In the genomic region with DNA sequence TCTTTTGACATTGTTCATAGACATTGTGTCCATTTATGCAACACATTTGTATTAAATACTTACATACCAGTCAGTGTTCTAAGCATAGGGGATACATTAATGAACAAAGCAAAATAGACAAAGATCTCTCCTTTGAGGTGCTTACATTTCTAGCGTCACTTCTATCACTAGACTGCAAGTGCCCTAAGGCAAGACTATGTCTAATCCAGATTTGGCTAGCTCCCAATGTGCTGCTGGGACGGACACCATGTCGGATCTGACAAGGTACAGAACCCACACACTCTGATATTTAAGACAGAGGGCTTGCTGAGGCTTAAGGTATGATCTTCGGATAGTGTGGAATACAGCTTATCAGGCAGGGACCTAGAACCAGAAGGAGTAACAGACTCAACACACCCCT, we compare ENCODE assay signal across 18 cellular contexts. TPM values are rescaled to one million over a fixed set of nuclear protein-coding genes. Genes with fewer than 3 reads are reported as not detected.
DNase-seq lines count a peak whose midpoint lies in the region; FAIRE-seq and TF ChIP-seq lines count a peak whose summit lies in the region.
"Had no signal": no experiment of that assay in that cellular context is flagged by ENCODE, and none has a peak within 500 bp of the region (broad histone marks: within the 10 kb centered on the region; RNA-seq: fewer than 3 reads in every experiment).

No MANE protein-coding gene starts in this region.

- H3K36me3 Mint-ChIP-seq in astrocyte (ENCODE audit: low read depth, unreplicated experiment) (peaks cover 5% of the 10 kb centered on the region), neural crest cell (ENCODE audit: low read depth) (peaks cover 34% of the 10 kb centered on the region)
- H3K36me3 Mint-ChIP-seq: CD8-positive, alpha-beta memory T cell had no signal

- H3K9me3 ChIP-seq in mammary epithelial cell (replicated peaks; ENCODE audit: insufficient read depth, low read length) (peaks cover 13% of the 10 kb centered on the region), breast epithelium (peaks cover 0 to 34% of the 10 kb centered on the region in 2 donors), astrocyte (ENCODE audit: insufficient read depth, low read depth, low read length) (peaks cover 5% of the 10 kb centered on the region)

- no peaks in the 10 kb centered on the region for H3K27me3 Mint-ChIP-seq in astrocyte (ENCODE audit: low read depth, unreplicated experiment)
- no peaks in the 10 kb centered on the region for H3K27me3 Mint-ChIP-seq in neural crest cell (ENCODE audit: low read depth)
- H3K27me3 Mint-ChIP-seq: CD8-positive, alpha-beta memory T cell had no signal

- dilution Hi-C loops in mammary epithelial cell (cut with HindIII; ENCODE audit: low sequenced_read_pairs) = no loop called here

- H3K36me3 ChIP-seq in mammary epithelial cell (ENCODE audit: insufficient read depth, low read length) = no peaks in the 10 kb centered on the region
- H3K36me3 ChIP-seq in breast epithelium = no peaks in the 10 kb centered on the region
- H3K36me3 ChIP-seq in astrocyte (ENCODE audit: insufficient read depth, low read length) = no peaks in the 10 kb centered on the region

- H3K4me2 ChIP-seq in mammary epithelial cell (ENCODE audit: insufficient read depth, low read depth, low read length) (peak overlapping the region; percentile 31), astrocyte (ENCODE audit: low read length) (no peak overlapping the region)
- H3K4me2 ChIP-seq: BLaER1 had no signal

- H3K27ac Mint-ChIP-seq in astrocyte (ENCODE audit: unreplicated experiment) = peak overlapping the region; percentile 29
- H3K27ac Mint-ChIP-seq in neural crest cell (ENCODE audit: unreplicated experiment) = peak overlapping the region; percentile 98
- H3K27ac Mint-ChIP-seq: CD8-positive, alpha-beta memory T cell had no signal

- CTCF ChIA-PET in mammary epithelial cell (lab: Charles Lee; ENCODE audit: low non-redundant PET) = no interaction called here

- H3K4me1 Mint-ChIP-seq in astrocyte (ENCODE audit: low read depth, unreplicated experiment) (peaks cover 29% of the 10 kb centered on the region), neural crest cell (peaks cover 16% of the 10 kb centered on the region)
- H3K4me1 Mint-ChIP-seq: CD8-positive, alpha-beta memory T cell had no signal

- in situ Hi-C loops in mammary epithelial cell (cut with MboI; ENCODE audit: low sequenced_read_pairs in 2 of 2) = no loop called here
- in situ Hi-C loops in KBM-7 (cut with MboI; ENCODE audit: low pct_unique_long_range_greater_than_20kb, low sequenced_read_pairs) = no loop called here

- H3K9me3 Mint-ChIP-seq in astrocyte (ENCODE audit: unreplicated experiment) (peaks cover 14% of the 10 kb centered on the region), neural crest cell (peaks cover 15% of the 10 kb centered on the region)

- H3K4me3 ChIP-seq in mammary epithelial cell (replicated peaks in 1 of 3; ENCODE audit: insufficient read depth in 1 of 3, low read depth in 2 of 3, low read length in 3 of 3) = no peak overlapping the region
- H3K4me3 ChIP-seq in breast epithelium = no peak overlapping the region
- no peak overlapping the region for H3K4me3 ChIP-seq in astrocyte (ENCODE audit: insufficient read depth, low read depth, low read length)
- H3K4me3 ChIP-seq: BLaER1, GM12878, GM23248 had no signal

- H4K20me1 ChIP-seq in mammary epithelial cell (ENCODE audit: insufficient read depth, low read length) (no peaks in the 10 kb centered on the region), astrocyte (ENCODE audit: insufficient read depth, low read length) (no peaks in the 10 kb centered on the region)
- H4K20me1 ChIP-seq: BLaER1 had no signal

- H3K27me3 ChIP-seq in mammary epithelial cell (ENCODE audit: insufficient read depth, low read length) (no peaks in the 10 kb centered on the region), breast epithelium (no peaks in the 10 kb centered on the region), astrocyte (ENCODE audit: insufficient read depth, low read length) (no peaks in the 10 kb centered on the region)
- H3K27me3 ChIP-seq: BLaER1 had no signal

- no peak for TF ChIP-seq POLR2A in breast epithelium (IDR thresholded peaks at IDR 0.05)

- DNase-seq in mammary epithelial cell (no peak), breast epithelium (ENCODE audit: low spot score in 2 of 2) (no peak), astrocyte (ENCODE audit: low read depth) (no peak), neural crest cell (ENCODE audit: low read depth, low spot score) (no peak), urothelium cell line (ENCODE audit: low spot score) (no peak), T-helper 9 cell (no peak), KBM-7 (no peak), DMS 273 treated with DMSO at 0.1 percent for 48 hours (lab: John Stamatoyannopoulos, UW) (no peak)
- DNase-seq: Caco-2; CD8-positive, alpha-beta memory T cell; DMS53; GM23248 had no signal

- H3K79me2 ChIP-seq in mammary epithelial cell (ENCODE audit: insufficient read depth, low read length) (peaks cover 11% of the 10 kb centered on the region), astrocyte (ENCODE audit: insufficient read depth, low read length) (peaks cover 56% of the 10 kb centered on the region)

- H3K9ac ChIP-seq in mammary epithelial cell (ENCODE audit: insufficient read depth, low read length) = no peak overlapping the region
- no peak overlapping the region for H3K9ac ChIP-seq in astrocyte (ENCODE audit: low read length)
- H3K9ac ChIP-seq: BLaER1, GM23248 had no signal

- H3K4me1 ChIP-seq in mammary epithelial cell (ENCODE audit: insufficient read depth, low read length) = peaks cover 6% of the 10 kb centered on the region
- no peaks in the 10 kb centered on the region for H3K4me1 ChIP-seq in breast epithelium
- H3K4me1 ChIP-seq in astrocyte (ENCODE audit: insufficient read depth, low read length) = peaks cover 13% of the 10 kb centered on the region
- H3K4me1 ChIP-seq: BLaER1, Caco-2 had no signal

- H2AFZ ChIP-seq in mammary epithelial cell (ENCODE audit: low read depth, low read length) (no peak overlapping the region), astrocyte (ENCODE audit: low read depth, low read length) (no peak overlapping the region)
- H2AFZ ChIP-seq: GM23248 had no signal

- no peak for FAIRE-seq in astrocyte (lab: Jason Lieb, UNC)
- FAIRE-seq in urothelium cell line (lab: Jason Lieb, UNC) = peak; percentile 86
- FAIRE-seq: GM12878, GM18507 had no signal

- intact Hi-C loops in mammary epithelial cell (cut with micrococcal nuclease) (no loop called here), breast epithelium (cut with DNase I; ENCODE audit: low total_unique reads) (no loop called here)

- 26% methylated on average over 4 of the region's 4 CpGs for WGBS in mammary epithelial cell (ENCODE audit: low coverage, missing lambda C conversion rate)

- TF ChIP-seq CTCF in mammary epithelial cell (conservative IDR thresholded peaks at IDR 0.05 in 1 of 2, IDR thresholded peaks at IDR 0.05 in 1 of 2; ENCODE audit: extremely low read depth in 1 of 2, insufficient read depth in 1 of 2, low read depth in 1 of 2, low read length in 2 of 2) (no peak), breast epithelium (IDR thresholded peaks at IDR 0.05) (no peak), astrocyte (IDR thresholded peaks at IDR 0.05; ENCODE audit: insufficient read depth, low read depth, low read length) (no peak), neural crest cell (conservative IDR thresholded peaks at IDR 0.05) (no peak)

- no TSS peak for BruUV-seq in mammary epithelial cell (replicated peaks; lab: Mats Ljungman, UMichigan)

- no peak overlapping the region for H3K4me3 Mint-ChIP-seq in astrocyte (ENCODE audit: unreplicated experiment)
- no peak overlapping the region for H3K4me3 Mint-ChIP-seq in neural crest cell
- H3K4me3 Mint-ChIP-seq: CD8-positive, alpha-beta memory T cell had no signal

- H3K27ac ChIP-seq in mammary epithelial cell (ENCODE audit: insufficient read depth, low read depth, low read length) = no peak overlapping the region
- no peak overlapping the region for H3K27ac ChIP-seq in breast epithelium
- peak overlapping the region; percentile 70 for H3K27ac ChIP-seq in astrocyte (ENCODE audit: low read depth, low read length)
- H3K27ac ChIP-seq: 22Rv1, BLaER1, HL-60 had no signal

RNA-seq across cellular contexts. Expression of a gene that starts 41.4 kb away (rescaled TPM):
- total RNA-seq in mammary epithelial cell (1,000 to 10,000 TPM in 1 of 2 donors, 100 to 1,000 TPM in 1; 103 to 1,758 TPM), breast epithelium (100 to 1,000 TPM in 2 of 3 donors, 10 to 100 TPM in 1; 87.2 to 188 (median 181) TPM), astrocyte (50.5 and 53.6 TPM in 2 replicates), neural crest cell (19.9 and 20.1 TPM in 2 replicates)
- 66.6 TPM for polyA plus RNA-seq in mammary epithelial cell
- 261 TPM for polyA minus RNA-seq in mammary epithelial cell
- total RNA-seq: G401 had no signal
